Comparison of ENCODE assay signal across 8 cellular contexts in the genomic region with DNA sequence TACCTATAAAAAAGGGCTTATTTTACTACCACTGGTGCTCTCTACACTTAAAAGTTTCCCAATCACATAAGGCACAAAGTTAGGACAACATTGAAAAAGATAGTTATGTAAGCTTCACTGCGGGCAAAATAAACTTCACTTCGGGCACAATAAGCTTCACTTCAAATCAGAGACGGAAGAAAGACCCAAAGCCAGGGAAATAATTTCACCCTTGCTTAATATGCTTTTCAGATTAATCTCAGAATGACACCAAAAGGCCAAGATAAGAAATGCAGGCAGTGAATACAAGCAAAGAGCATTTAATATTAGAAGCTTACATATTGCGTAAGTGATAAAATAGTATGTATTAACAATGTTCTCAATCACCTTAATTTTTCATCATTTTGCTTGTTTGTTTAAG.
DNase-seq lines count a peak whose midpoint lies in the region; TF ChIP-seq lines count a peak whose summit lies in the region.

No MANE protein-coding gene starts in this region.

- TF ChIP-seq EP300 in sigmoid colon (IDR thresholded peaks at IDR 0.05): no peak

- no peak for TF ChIP-seq POLR2A in sigmoid colon (IDR thresholded peaks at IDR 0.05)

- H3K27ac ChIP-seq in tibial artery (no peak overlapping the region), sigmoid colon (no peak overlapping the region)

- H3K4me1 ChIP-seq in tibial artery: no peaks in the 10 kb centered on the region
- no peaks in the 10 kb centered on the region for H3K4me1 ChIP-seq in sigmoid colon

- H3K9me3 ChIP-seq in tibial artery (peaks cover 0 to 2% (median 0%) of the 10 kb centered on the region in 3 donors), sigmoid colon (no peaks in the 10 kb centered on the region)

- no peaks in the 10 kb centered on the region for H3K36me3 ChIP-seq in tibial artery
- H3K36me3 ChIP-seq in sigmoid colon: no peaks in the 10 kb centered on the region

- peak; percentile 22 for DNase-seq in SIG-M5 treated with dmso at 0.1 percent for 504 hours (lab: John Stamatoyannopoulos, UW; ENCODE audit: unreplicated experiment)
- DNase-seq in SIG-M5 (lab: John Stamatoyannopoulos, UW): no peak
- peak; percentile 28 for DNase-seq in RKO (ENCODE audit: low spot score)
- peak; percentile 58 for DNase-seq in fibroblast of villous mesenchyme (ENCODE audit: low read depth)
- no peak for DNase-seq in tibial artery
- DNase-seq in islet precursor cell: no peak
- no peak for DNase-seq in NCI-H1436 treated with DMSO at 0.1 percent for 48 hours (lab: John Stamatoyannopoulos, UW)
- no peak for DNase-seq in sigmoid colon

- intact Hi-C loops in tibial artery (cut with DNase I; ENCODE audit: low total_unique reads): no loop called here
- intact Hi-C loops in sigmoid colon (cut with DNase I): loop anchor here (5.0 to 10.0 kb wide), 2 partner anchors 724 to 871 kb away; no protein-coding TSS in a partner anchor

- 33 to 46% methylated on average over 4 of the region's 4 CpGs for WGBS in sigmoid colon, 2 donors

- H3K27me3 ChIP-seq in tibial artery (no peaks in the 10 kb centered on the region), sigmoid colon (no peaks in the 10 kb centered on the region)

- H3K4me3 ChIP-seq in fibroblast of villous mesenchyme (ENCODE audit: low read depth, low read length) (no peak overlapping the region), tibial artery (no peak overlapping the region), sigmoid colon (no peak overlapping the region)

- TF ChIP-seq CTCF in fibroblast of villous mesenchyme (IDR thresholded peaks at IDR 0.05; ENCODE audit: insufficient read depth, low read depth, low read length): peak; percentile 35
- peak; percentile 44 to 61 for TF ChIP-seq CTCF in tibial artery (IDR thresholded peaks at IDR 0.05)
- peak in 2 of 4 experiments; percentile 24 to 36 for TF ChIP-seq CTCF in sigmoid colon (IDR thresholded peaks at IDR 0.05)

Comparison
In these comparisons a context has a peak if more than half of its experiments do, and no peak if none do; other contexts are left out.
1. DNase-seq: peak in SIG-M5 treated with dmso at 0.1 percent for 504 hours (single experiment), RKO (single experiment) and fibroblast of villous mesenchyme (single experiment); none in SIG-M5 (single experiment), tibial artery (0 of 2), islet precursor cell (single experiment), NCI-H1436 treated with DMSO at 0.1 percent for 48 hours (single experiment) and sigmoid colon (single experiment).